ENCODE assay signal across 11 cellular contexts in genomic region chr9:38022995-38023394, GRCh38. TPM values are rescaled to one million over a fixed set of nuclear protein-coding genes. Genes with fewer than 3 reads are reported as not detected.
A peak's percentile ranks its signal among the peaks of the same experiment; 100 is the strongest.
DNase-seq lines count a peak whose midpoint lies in the region; ATAC-seq, FAIRE-seq and TF ChIP-seq lines count a peak whose summit lies in the region.
"Had no signal": no experiment of that assay in that cellular context is flagged by ENCODE, and none has a peak within 500 bp of the region (broad histone marks: within the 10 kb centered on the region; RNA-seq: fewer than 3 reads in every experiment).

No MANE protein-coding gene starts in this region.

- 46 to 65% methylated on average over 5 to 8 of the region's 8 CpGs for WGBS in upper lobe of left lung, 2 donors

- TF ChIP-seq EP300 in upper lobe of left lung (IDR thresholded peaks at IDR 0.05), result peak in 1 of 4 donors; percentile 25

- H3K27ac Mint-ChIP-seq in astrocyte (ENCODE audit: unreplicated experiment), result peak overlapping the region; percentile 100

- H3K9me3 ChIP-seq in astrocyte (ENCODE audit: insufficient read depth, low read depth, low read length) (no peaks in the 10 kb centered on the region), upper lobe of left lung (no peaks in the 10 kb centered on the region)
- H3K9me3 ChIP-seq: vagina had no signal

- H3K36me3 Mint-ChIP-seq in astrocyte (ENCODE audit: low read depth, unreplicated experiment), result peaks cover under 1% of the 10 kb centered on the region

- H3K4me1 ChIP-seq in astrocyte (ENCODE audit: insufficient read depth, low read length) (peaks cover 74% of the 10 kb centered on the region), upper lobe of left lung (peaks cover 74 to 89% (median 83%) of the 10 kb centered on the region in 4 donors)

- H3K36me3 ChIP-seq in astrocyte (ENCODE audit: insufficient read depth, low read length) (no peaks in the 10 kb centered on the region), upper lobe of left lung (no peaks in the 10 kb centered on the region)
- H3K36me3 ChIP-seq: vagina had no signal

- peak; percentile 38 to 73 for DNase-seq in NCI-H524 (lab: John Stamatoyannopoulos, UW)
- no peak for DNase-seq in NCI-H524 treated with DMSO at 0.1 percent for 48 hours (lab: John Stamatoyannopoulos, UW)
- DNase-seq in astrocyte (ENCODE audit: low read depth), result no peak
- DNase-seq in middle frontal gyrus (ENCODE audit: extremely low spot score, low spot score), result peak; percentile 23
- peak in 1 of 2 donors; percentile 91 for DNase-seq in upper lobe of left lung
- no peak for DNase-seq in NCI-H187 (lab: John Stamatoyannopoulos, UW)
- DNase-seq: NCI-H1436 had no signal

- H3K79me2 ChIP-seq in astrocyte (ENCODE audit: insufficient read depth, low read length), result peaks cover 81% of the 10 kb centered on the region

- H3K4me1 Mint-ChIP-seq in astrocyte (ENCODE audit: low read depth, unreplicated experiment), result peaks cover 89% of the 10 kb centered on the region

- no peak for TF ChIP-seq CTCF in astrocyte (IDR thresholded peaks at IDR 0.05; ENCODE audit: insufficient read depth, low read depth, low read length)
- TF ChIP-seq CTCF in upper lobe of left lung (IDR thresholded peaks at IDR 0.05), result no peak

- H3K27ac ChIP-seq in astrocyte (ENCODE audit: low read depth, low read length), result no peak overlapping the region
- H3K27ac ChIP-seq in upper lobe of left lung, result peak overlapping the region; percentile 39 to 81 (median 68)

- FAIRE-seq in astrocyte (lab: Jason Lieb, UNC), result no peak
- FAIRE-seq: endometrium had no signal

- H3K27me3 Mint-ChIP-seq in astrocyte (ENCODE audit: low read depth, unreplicated experiment), result no peaks in the 10 kb centered on the region

- no peak overlapping the region for H3K4me3 ChIP-seq in astrocyte (ENCODE audit: insufficient read depth, low read depth, low read length)
- H3K4me3 ChIP-seq in upper lobe of left lung, result no peak overlapping the region
- H3K4me3 ChIP-seq: vagina had no signal

- H3K9ac ChIP-seq in astrocyte (ENCODE audit: low read length), result no peak overlapping the region

- peak in 1 of 4 donors; percentile 8 for TF ChIP-seq POLR2A in upper lobe of left lung (IDR thresholded peaks at IDR 0.05)

- no peak overlapping the region for H3K4me3 Mint-ChIP-seq in astrocyte (ENCODE audit: unreplicated experiment)

- H3K4me2 ChIP-seq in astrocyte (ENCODE audit: low read length), result no peak overlapping the region

- ATAC-seq in upper lobe of left lung (ENCODE audit: low FRiP score in 2 of 2) (peak in 1 of 2 donors; percentile 70), GM21723 (IDR thresholded peaks at IDR 0.05; ENCODE audit: unreplicated experiment) (no peak), HG03108 (IDR thresholded peaks at IDR 0.05; ENCODE audit: unreplicated experiment) (no peak)

- H2AFZ ChIP-seq in astrocyte (ENCODE audit: low read depth, low read length), result no peak overlapping the region

- no peaks in the 10 kb centered on the region for H3K9me3 Mint-ChIP-seq in astrocyte (ENCODE audit: unreplicated experiment)

- peaks cover 12% of the 10 kb centered on the region for H4K20me1 ChIP-seq in astrocyte (ENCODE audit: insufficient read depth, low read length)

- H3K27me3 ChIP-seq in astrocyte (ENCODE audit: insufficient read depth, low read length) (no peaks in the 10 kb centered on the region), upper lobe of left lung (no peaks in the 10 kb centered on the region)
- H3K27me3 ChIP-seq: vagina had no signal

RNA-seq across cellular contexts. Expression of gene SHB, which starts 46.0 kb away (rescaled TPM):
- total RNA-seq in astrocyte (53.4 and 54.5 TPM in 2 replicates), upper lobe of left lung (10 to 100 TPM; 29.3 to 51.2 (median 33.3) TPM)

Comparison
In these comparisons a context has a peak if more than half of its experiments do, and no peak if none do; other contexts are left out.
1. DNase-seq: peak in NCI-H524 (2 of 2) and middle frontal gyrus (single experiment); none in NCI-H524 treated with DMSO at 0.1 percent for 48 hours (single experiment), astrocyte (single experiment) and NCI-H187 (0 of 2).